Comparison of ENCODE assay signal across 18 cellular contexts in the genomic region with DNA sequence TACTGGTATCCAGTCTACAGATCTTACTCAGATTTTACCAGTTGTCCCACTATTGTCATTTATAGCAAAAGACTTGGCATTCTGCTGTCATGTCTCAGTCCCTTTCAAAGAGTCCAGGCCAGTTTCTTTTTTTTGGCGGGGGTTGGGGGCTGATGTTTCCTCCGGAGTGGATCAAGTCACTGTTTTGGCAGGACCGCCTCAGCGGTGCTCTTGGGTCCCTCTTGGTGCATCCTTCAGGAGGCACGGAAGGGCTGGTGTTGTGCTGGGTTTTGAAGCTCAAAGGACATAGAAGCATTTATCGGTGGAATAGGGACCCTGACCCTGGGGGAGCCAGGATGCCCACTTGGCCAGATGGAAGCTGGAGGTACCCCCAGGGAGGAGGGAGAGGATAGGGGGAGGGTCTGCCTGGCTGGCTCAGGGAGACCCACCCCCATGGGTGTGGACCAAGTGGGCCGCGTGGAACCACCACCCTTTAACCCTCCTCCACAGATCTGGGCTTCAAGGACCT. TPM values are rescaled to one million over a fixed set of nuclear protein-coding genes. Genes with fewer than 3 reads are reported as not detected.
DNase-seq lines count a peak whose midpoint lies in the region; ATAC-seq and TF ChIP-seq lines count a peak whose summit lies in the region.
"Had no signal": no experiment of that assay in that cellular context is flagged by ENCODE, and none has a peak within 500 bp of the region (broad histone marks: within the 10 kb centered on the region; RNA-seq: fewer than 3 reads in every experiment).

No MANE protein-coding gene starts in this region.

- H3K9me2 ChIP-seq in HCT116 (ENCODE audit: insufficient read depth) = no peaks in the 10 kb centered on the region
- H3K9me2 ChIP-seq: SK-N-SH had no signal

- TF ChIP-seq RAD21 in HCT116 (IDR thresholded peaks at IDR 0.05; ENCODE audit: low read depth) = no peak

- peaks cover 41% of the 10 kb centered on the region for H3K36me3 Mint-ChIP-seq in WTC11
- peaks cover 0 to 67% (median 19%) of the 10 kb centered on the region in 3 donors for H3K36me3 Mint-ChIP-seq in naive thymus-derived CD8-positive, alpha-beta T cell

- H3K9ac ChIP-seq in HCT116 (ENCODE audit: low read length) = peak overlapping the region; percentile 60
- H3K9ac ChIP-seq: SK-N-SH had no signal

- H3K27ac ChIP-seq in C4-2B = peak overlapping the region; percentile 82
- H3K27ac ChIP-seq in HCT116 (ENCODE audit: low read depth, low read length) = peak overlapping the region; percentile 66

- H3K79me2 ChIP-seq in HCT116 (ENCODE audit: insufficient read depth, low read length) = peaks cover 4% of the 10 kb centered on the region; the same call in 1 of the 2 replicates

- H3K27me3 Mint-ChIP-seq in WTC11 (ENCODE audit: low read depth) = no peaks in the 10 kb centered on the region
- H3K27me3 Mint-ChIP-seq in naive thymus-derived CD8-positive, alpha-beta T cell = no peaks in the 10 kb centered on the region

- 0 out of 4 replicates have a peak overlapping the region, but pooled peaks of 1 of the 2 experiments have one; percentile 13 for H3K4me3 ChIP-seq in HCT116 (replicated peaks in 1 of 2; ENCODE audit: low read depth in 1 of 2, low read length in 2 of 2)
- H3K4me3 ChIP-seq: GM12878 had no signal

- ATAC-seq in HCT116 (no peak), WTC11 (no peak), GM21528 (IDR thresholded peaks at IDR 0.05; ENCODE audit: low FRiP score, unreplicated experiment) (no peak), HG02588 (IDR thresholded peaks at IDR 0.05; ENCODE audit: unreplicated experiment) (no peak)
- ATAC-seq in naive thymus-derived CD8-positive, alpha-beta T cell = no peak
- ATAC-seq: GM12878 had no signal

- H3K27me3 ChIP-seq in HCT116 (ENCODE audit: insufficient read depth, low read length) = no peaks in the 10 kb centered on the region
- H3K27me3 ChIP-seq: BE2C had no signal

- no peaks in the 10 kb centered on the region for H3K9me3 ChIP-seq in HCT116 (ENCODE audit: control insufficient read depth in 1 of 2, insufficient read depth in 1 of 2, low read depth in 1 of 2, low read length in 2 of 2)
- H3K9me3 ChIP-seq: BE2C, SK-N-SH had no signal

- no peaks in the 10 kb centered on the region for H3K9me3 Mint-ChIP-seq in WTC11
- H3K9me3 Mint-ChIP-seq in naive thymus-derived CD8-positive, alpha-beta T cell = no peaks in the 10 kb centered on the region

- peaks cover 13 to 36% of the 10 kb centered on the region in 2 experiments for H3K4me1 ChIP-seq in HCT116 (ENCODE audit: control insufficient read depth in 1 of 2, insufficient read depth in 2 of 2, low read length in 2 of 2)
- H3K4me1 ChIP-seq: BE2C had no signal

- CTCF ChIA-PET in HCT116 (lab: Charles Lee) (no interaction called here), WTC11 (lab: Charles Lee) (interaction anchor here (1.0 kb wide), 1 partner anchor 320 kb away, joined by 3 read pairs; no protein-coding TSS in a partner anchor)

- H3K36me3 ChIP-seq in HCT116 (ENCODE audit: control insufficient read depth in 1 of 2, insufficient read depth in 2 of 2, low read length in 2 of 2) = peaks cover 8 to 14% of the 10 kb centered on the region in 2 experiments; a peak in 2 of 4 replicates
- H3K36me3 ChIP-seq: BE2C had no signal

- no peak overlapping the region for H2AFZ ChIP-seq in HCT116 (ENCODE audit: low read depth, low read length, poor library complexity, severe bottlenecking)

- H4K20me1 ChIP-seq in HCT116 (ENCODE audit: insufficient read depth) = no peaks in the 10 kb centered on the region

- no TSS peak for BruUV-seq in HCT116 (replicated peaks; lab: Mats Ljungman, UMichigan)

- no peak overlapping the region for H3K4me3 Mint-ChIP-seq in WTC11
- no peak overlapping the region for H3K4me3 Mint-ChIP-seq in naive thymus-derived CD8-positive, alpha-beta T cell

- RAD21 ChIA-PET in HCT116 (lab: Charles Lee; ENCODE audit: low non-redundant PET in 1 of 2, low total read pairs in 2 of 2, uncharacterized antibody in 2 of 2, unreplicated experiment in 2 of 2) = no interaction called here

- POLR2A ChIA-PET in HCT116 (lab: Charles Lee) (no interaction called here), WTC11 (lab: Charles Lee) (no interaction called here)
- POLR2A ChIA-PET in naive thymus-derived CD8-positive, alpha-beta T cell (lab: Charles Lee) = no interaction called here

- H3K4me2 ChIP-seq in HCT116 (ENCODE audit: low read length) = peak overlapping the region; percentile 73
- H3K4me2 ChIP-seq: SK-N-SH had no signal

- no peaks in the 10 kb centered on the region; the same call in 1 of the 2 replicates for H3K4me1 Mint-ChIP-seq in WTC11
- H3K4me1 Mint-ChIP-seq in naive thymus-derived CD8-positive, alpha-beta T cell = peaks cover 12 to 26% (median 22%) of the 10 kb centered on the region in 4 donors

- DNase-seq in HCT116 (ENCODE audit: low read depth, low spot score) (no peak), WTC11 (ENCODE audit: low spot score) (no peak), posterior vena cava (ENCODE audit: low spot score) (peak; percentile 56)
- no peak for DNase-seq in naive thymus-derived CD8-positive, alpha-beta T cell
- DNase-seq: BE2C, DND-41, GOT3, IMR-90, Kasumi-1, NCI-H1694 treated with DMSO at 0.1 percent for 48 hours, NCI-H2227 treated with DMSO at 0.1 percent for 48 hours, NCI-H524 treated with DMSO at 0.1 percent for 48 hours, SHP77, SK-N-SH had no signal

- intact Hi-C loops in HCT116 (cut with micrococcal nuclease) = loop anchor here (5.0 kb wide), 1 partner anchor 67 kb away; no protein-coding TSS in a partner anchor
- intact Hi-C loops in posterior vena cava (cut with DNase I) = no loop called here

- H3K27ac Mint-ChIP-seq in WTC11 = 0 out of 2 replicates have a peak overlapping the region, but pooled peaks have one; percentile 32
- H3K27ac Mint-ChIP-seq in naive thymus-derived CD8-positive, alpha-beta T cell = peak overlapping the region in 1 of 10 donors; percentile 31

- TF ChIP-seq CTCF in C4-2B (conservative IDR thresholded peaks at IDR 0.05) (no peak), HCT116 (IDR thresholded peaks at IDR 0.05 in 2 of 3, conservative IDR thresholded peaks at IDR 0.05 in 1 of 3; ENCODE audit: borderline replicate concordance in 1 of 3, insufficient read depth in 1 of 3, low read depth in 2 of 3, low read length in 2 of 3) (no peak), WTC11 (IDR thresholded peaks at IDR 0.05) (no peak)

- no peak for TF ChIP-seq POLR2A in HCT116 (IDR thresholded peaks at IDR 0.05; ENCODE audit: borderline replicate concordance, extremely low read depth, insufficient read depth, insufficient read length)

TF ChIP-seq in HCT116, 20 proteins besides CTCF, POLR2A, EP300 and RAD21 (continues in another document):
- TF ChIP-seq ZNF274 (IDR thresholded peaks at IDR 0.05; ENCODE audit: low read depth, low read length) = no peak
- no peak for TF ChIP-seq EGR1 (IDR thresholded peaks at IDR 0.05; ENCODE audit: low read depth)

TF ChIP-seq in WTC11, 78 proteins besides CTCF, POLR2A, EP300 and RAD21 (continues in another document):
- TF ChIP-seq NFATC4 (CRISPR knock-in tag; IDR thresholded peaks at IDR 0.05) (no peak), ZNF396 (CRISPR knock-in tag; IDR thresholded peaks at IDR 0.05; ENCODE audit: borderline replicate concordance) (no peak), NFE2L1 (CRISPR knock-in tag; IDR thresholded peaks at IDR 0.05) (no peak), NFYB (CRISPR knock-in tag; conservative IDR thresholded peaks at IDR 0.05; ENCODE audit: low read depth) (no peak), FOXK1 (CRISPR knock-in tag; IDR thresholded peaks at IDR 0.05) (no peak), ZMAT4 (CRISPR knock-in tag; IDR thresholded peaks at IDR 0.05) (no peak), ZNF671 (CRISPR knock-in tag; IDR thresholded peaks at IDR 0.05) (no peak)
- TF ChIP-seq, protein P1, sequence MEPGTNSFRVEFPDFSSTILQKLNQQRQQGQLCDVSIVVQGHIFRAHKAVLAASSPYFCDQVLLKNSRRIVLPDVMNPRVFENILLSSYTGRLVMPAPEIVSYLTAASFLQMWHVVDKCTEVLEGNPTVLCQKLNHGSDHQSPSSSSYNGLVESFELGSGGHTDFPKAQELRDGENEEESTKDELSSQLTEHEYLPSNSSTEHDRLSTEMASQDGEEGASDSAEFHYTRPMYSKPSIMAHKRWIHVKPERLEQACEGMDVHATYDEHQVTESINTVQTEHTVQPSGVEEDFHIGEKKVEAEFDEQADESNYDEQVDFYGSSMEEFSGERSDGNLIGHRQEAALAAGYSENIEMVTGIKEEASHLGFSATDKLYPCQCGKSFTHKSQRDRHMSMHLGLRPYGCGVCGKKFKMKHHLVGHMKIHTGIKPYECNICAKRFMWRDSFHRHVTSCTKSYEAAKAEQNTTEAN (CRISPR knock-in tag; IDR thresholded peaks at IDR 0.05) = no peak
- TF ChIP-seq, protein P2, sequence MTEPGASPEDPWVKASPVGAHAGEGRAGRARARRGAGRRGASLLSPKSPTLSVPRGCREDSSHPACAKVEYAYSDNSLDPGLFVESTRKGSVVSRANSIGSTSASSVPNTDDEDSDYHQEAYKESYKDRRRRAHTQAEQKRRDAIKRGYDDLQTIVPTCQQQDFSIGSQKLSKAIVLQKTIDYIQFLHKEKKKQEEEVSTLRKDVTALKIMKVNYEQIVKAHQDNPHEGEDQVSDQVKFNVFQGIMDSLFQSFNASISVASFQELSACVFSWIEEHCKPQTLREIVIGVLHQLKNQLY (CRISPR knock-in tag; IDR thresholded peaks at IDR 0.05) = no peak

RNA-seq across cellular contexts. Expression of gene RBCK1, which starts 10.8 kb away (rescaled TPM):
- total RNA-seq in HCT116 (2021; ENCODE audit: unreplicated experiment) (180 TPM), WTC11 (2021) (65.0 to 75.2 TPM (median 69.5 TPM) in 3 replicates), posterior vena cava (10 to 100 TPM; 46.7 to 54.4 TPM)
- 404 and 522 TPM in 2 replicates for polyA plus RNA-seq in HCT116 (2012)
- 100 to 1,000 TPM; 108 to 116 TPM for total RNA-seq in naive thymus-derived CD8-positive, alpha-beta T cell
- 10 to 100 TPM; 65.3 to 82.2 (median 75.7) TPM for polyA plus RNA-seq in naive thymus-derived CD8-positive, alpha-beta T cell

RNA-seq across cellular contexts. Expression of gene TRIB3, which starts 38.4 kb away (rescaled TPM):
- total RNA-seq in HCT116 (2021; ENCODE audit: unreplicated experiment) = 113 TPM
- 184 and 189 TPM in 2 replicates for polyA plus RNA-seq in HCT116 (2012)
- 7.8 to 9.2 TPM (median 8.7 TPM) in 3 replicates for total RNA-seq in WTC11 (2021)
- total RNA-seq in posterior vena cava = 10 to 100 TPM in 1 of 2 donors, 1 to 10 TPM in 1; 7.8 to 12.6 TPM
- total RNA-seq in naive thymus-derived CD8-positive, alpha-beta T cell = 1 to 10 TPM; 8.7 to 8.9 TPM
- polyA plus RNA-seq in naive thymus-derived CD8-positive, alpha-beta T cell = 1 to 10 TPM; 5.5 to 6.5 (median 6.2) TPM

RNA-seq across cellular contexts. Expression of gene TBC1D20, which starts 43.4 kb away (rescaled TPM):
- total RNA-seq in HCT116 (2021; ENCODE audit: unreplicated experiment) (32.3 TPM), WTC11 (2021) (14.6 to 15.6 TPM (median 15.4 TPM) in 3 replicates), posterior vena cava (10 to 100 TPM; 28.7 to 33.0 TPM)
- 30.9 and 31.8 TPM in 2 replicates for polyA plus RNA-seq in HCT116 (2012)
- total RNA-seq in naive thymus-derived CD8-positive, alpha-beta T cell = 10 to 100 TPM; 33.6 to 36.6 TPM
- polyA plus RNA-seq in naive thymus-derived CD8-positive, alpha-beta T cell = 10 to 100 TPM; 13.8 to 20.8 (median 19.0) TPM
